In the genomic region with DNA sequence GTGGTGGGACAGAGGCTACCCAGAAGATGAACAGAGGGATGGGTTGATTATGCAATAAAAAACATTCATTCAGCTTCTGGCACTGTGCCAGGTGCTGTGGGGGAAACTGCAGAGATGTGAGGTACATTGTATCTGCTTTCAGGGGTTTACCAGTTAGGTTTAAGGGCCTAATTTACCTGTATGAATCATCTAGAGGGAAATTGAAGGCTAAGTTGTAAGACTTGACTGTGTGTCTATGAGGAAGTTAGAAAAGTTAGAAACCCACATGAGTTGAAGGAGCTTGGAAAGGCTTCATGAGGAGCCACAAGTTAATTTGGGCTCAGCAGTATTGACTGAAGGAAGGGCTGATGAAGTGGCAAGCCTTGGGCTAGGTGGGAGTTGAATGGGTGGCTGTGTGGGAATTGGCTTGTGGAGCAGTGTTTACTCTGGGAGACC, we compare ENCODE assay signal across 15 cellular contexts. TPM values are rescaled to one million over a fixed set of nuclear protein-coding genes. Genes with fewer than 3 reads are reported as not detected.
DNase-seq lines count a peak whose midpoint lies in the region; ATAC-seq, FAIRE-seq and TF ChIP-seq lines count a peak whose summit lies in the region.
"Had no signal": no experiment of that assay in that cellular context is flagged by ENCODE, and none has a peak within 500 bp of the region (broad histone marks: within the 10 kb centered on the region; RNA-seq: fewer than 3 reads in every experiment).

No MANE protein-coding gene starts in this region.

- no peaks in the 10 kb centered on the region for H3K9me1 ChIP-seq in K562 (ENCODE audit: control insufficient read depth, insufficient read depth, low read length)

- H3K4me2 ChIP-seq in K562 (ENCODE audit: insufficient read depth, low read length): no peak overlapping the region

- no peak for TF ChIP-seq CTCF in GM20000 (IDR thresholded peaks at IDR 0.05; ENCODE audit: extremely low read depth, missing control alignments)
- TF ChIP-seq CTCF in K562 (IDR thresholded peaks at IDR 0.05 in 2 of 3, conservative IDR thresholded peaks at IDR 0.05 in 1 of 3; ENCODE audit: insufficient read depth in 2 of 3, low read depth in 1 of 3, low read length in 3 of 3): no peak
- TF ChIP-seq CTCF in left lung (IDR thresholded peaks at IDR 0.05): no peak

- in situ Hi-C loops in K562 (cut with MboI): no loop called here

- no peak for FAIRE-seq in K562 (lab: Jason Lieb, UNC)

- no peak overlapping the region for H2AFZ ChIP-seq in K562 (ENCODE audit: low read depth, low read length)

- no peaks in the 10 kb centered on the region for H4K20me1 ChIP-seq in K562 (replicated peaks; ENCODE audit: control insufficient read depth, insufficient read depth, low read length)

- no peak for TF ChIP-seq EP300 in K562 (IDR thresholded peaks at IDR 0.05; ENCODE audit: low read length)

- ATAC-seq in HG03108 (IDR thresholded peaks at IDR 0.05; ENCODE audit: unreplicated experiment) (peak; percentile 70), K562 (no peak), left lung (no peak)
- ATAC-seq: gastrocnemius medialis had no signal

- no peak for TF ChIP-seq RAD21 in K562 (CRISPR knock-in tag; conservative IDR thresholded peaks at IDR 0.05 in 1 of 2, IDR thresholded peaks at IDR 0.05 in 1 of 2)

- no TSS peak for BruUV-seq in K562 (replicated peaks; lab: Mats Ljungman, UMichigan)

- CTCF ChIA-PET in K562 (lab: Yijun Ruan, JAX; ENCODE audit: low intra/inter-chr PET ratio): no interaction called here

- H3K36me3 ChIP-seq in K562 (ENCODE audit: control insufficient read depth, insufficient read depth, low read length) (no peaks in the 10 kb centered on the region), left lung (no peaks in the 10 kb centered on the region)
- H3K36me3 ChIP-seq: gastrocnemius medialis had no signal

- peak; percentile 54 for DNase-seq in SKM-1 treated with dmso at 0.1 percent for 144 hours (lab: John Stamatoyannopoulos, UW; ENCODE audit: unreplicated experiment)
- DNase-seq in SKM-1 (lab: John Stamatoyannopoulos, UW; ENCODE audit: unreplicated experiment): no peak
- DNase-seq in GM20000 (ENCODE audit: low spot score): peak; percentile 19
- no peak for DNase-seq in K562 (ENCODE audit: extremely low read depth in 1 of 4, low spot score in 3 of 4)
- no peak for DNase-seq in left lung
- no peak for DNase-seq in DMS79 treated with DMSO at 0.1 percent for 48 hours (lab: John Stamatoyannopoulos, UW)
- no peak for DNase-seq in NCI-H82 (lab: John Stamatoyannopoulos, UW)
- DNase-seq: ACHN; activated CD8-positive, alpha-beta memory T cell treated with anti-CD3 and anti-CD28 coated beads, Interleukin-2, amount 50 U/mL, for 4 hours; gastrocnemius medialis; midbrain; NCI-H1930 had no signal

- no peak for TF ChIP-seq POLR2A in K562 (conservative IDR thresholded peaks at IDR 0.05)

- no peaks in the 10 kb centered on the region for H3K79me2 ChIP-seq in K562 (ENCODE audit: control insufficient read depth, insufficient read depth, low read length)

- intact Hi-C loops in K562 (cut with micrococcal nuclease) (loop anchor here (10.0 kb wide), 2 partner anchors 225 to 725 kb away; no protein-coding TSS in a partner anchor), left lung (cut with DNase I) (no loop called here)

- H3K27me3 ChIP-seq in K562 (ENCODE audit: control insufficient read depth in 2 of 2, insufficient read depth in 2 of 2, low read length in 2 of 2): peaks cover 0 to under 1% of the 10 kb centered on the region in 2 experiments; a peak in 1 of 5 replicates
- H3K27me3 ChIP-seq in left lung: no peaks in the 10 kb centered on the region
- H3K27me3 ChIP-seq: gastrocnemius medialis had no signal

- H3K4me1 ChIP-seq in K562 (replicated peaks in 1 of 2; ENCODE audit: control insufficient read depth in 2 of 2, insufficient read depth in 2 of 2, low read length in 2 of 2) (no peaks in the 10 kb centered on the region), left lung (no peaks in the 10 kb centered on the region)
- H3K4me1 ChIP-seq: gastrocnemius medialis had no signal

- POLR2A ChIA-PET in K562 (lab: Yijun Ruan, JAX): interaction anchor here (0.5 kb wide), 1 partner anchor 340 kb away, joined by 3 read pairs; no protein-coding TSS in a partner anchor

- no peak overlapping the region for H3K4me3 ChIP-seq in K562
- no peak overlapping the region for H3K4me3 ChIP-seq in left lung
- H3K4me3 ChIP-seq: gastrocnemius medialis, SK-N-MC had no signal

- H3K27ac ChIP-seq in K562 (ENCODE audit: extremely low read depth, low read depth, low read length) (no peak overlapping the region), left lung (no peak overlapping the region)
- H3K27ac ChIP-seq: gastrocnemius medialis, SK-N-MC had no signal

- H3K9ac ChIP-seq in K562 (ENCODE audit: insufficient read depth in 1 of 2, low read depth in 2 of 2, low read length in 2 of 2): no peak overlapping the region

- H3K9me3 ChIP-seq in K562 (replicated peaks; ENCODE audit: control insufficient read depth, insufficient read depth, low read depth, low read length) (no peaks in the 10 kb centered on the region), left lung (no peaks in the 10 kb centered on the region)
- H3K9me3 ChIP-seq: gastrocnemius medialis had no signal

TF ChIP-seq in K562, 482 proteins besides CTCF, POLR2A, EP300 and RAD21 (continues in another document):
- TF ChIP-seq CTBP1 (IDR thresholded peaks at IDR 0.05; ENCODE audit: borderline replicate concordance): no peak
- TF ChIP-seq POLR3G (IDR thresholded peaks at IDR 0.05; ENCODE audit: extremely low read depth, insufficient read length, insufficient replicate concordance): no peak
- TF ChIP-seq, protein P1, sequence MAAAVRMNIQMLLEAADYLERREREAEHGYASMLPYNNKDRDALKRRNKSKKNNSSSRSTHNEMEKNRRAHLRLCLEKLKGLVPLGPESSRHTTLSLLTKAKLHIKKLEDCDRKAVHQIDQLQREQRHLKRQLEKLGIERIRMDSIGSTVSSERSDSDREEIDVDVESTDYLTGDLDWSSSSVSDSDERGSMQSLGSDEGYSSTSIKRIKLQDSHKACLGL (CRISPR knock-in tag; IDR thresholded peaks at IDR 0.05; ENCODE audit: borderline replicate concordance, poor library complexity, severe bottlenecking): no peak
- no peak for TF ChIP-seq ZNF143 (CRISPR knock-in tag; IDR thresholded peaks at IDR 0.05)
- TF ChIP-seq, protein P2, sequence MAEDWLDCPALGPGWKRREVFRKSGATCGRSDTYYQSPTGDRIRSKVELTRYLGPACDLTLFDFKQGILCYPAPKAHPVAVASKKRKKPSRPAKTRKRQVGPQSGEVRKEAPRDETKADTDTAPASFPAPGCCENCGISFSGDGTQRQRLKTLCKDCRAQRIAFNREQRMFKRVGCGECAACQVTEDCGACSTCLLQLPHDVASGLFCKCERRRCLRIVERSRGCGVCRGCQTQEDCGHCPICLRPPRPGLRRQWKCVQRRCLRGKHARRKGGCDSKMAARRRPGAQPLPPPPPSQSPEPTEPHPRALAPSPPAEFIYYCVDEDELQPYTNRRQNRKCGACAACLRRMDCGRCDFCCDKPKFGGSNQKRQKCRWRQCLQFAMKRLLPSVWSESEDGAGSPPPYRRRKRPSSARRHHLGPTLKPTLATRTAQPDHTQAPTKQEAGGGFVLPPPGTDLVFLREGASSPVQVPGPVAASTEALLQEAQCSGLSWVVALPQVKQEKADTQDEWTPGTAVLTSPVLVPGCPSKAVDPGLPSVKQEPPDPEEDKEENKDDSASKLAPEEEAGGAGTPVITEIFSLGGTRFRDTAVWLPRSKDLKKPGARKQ (CRISPR knock-in tag; IDR thresholded peaks at IDR 0.05): no peak
- no peak for TF ChIP-seq XRCC5 (IDR thresholded peaks at IDR 0.05; ENCODE audit: low read depth, low read length)
- no peak for TF ChIP-seq HNRNPUL1 (IDR thresholded peaks at IDR 0.05; ENCODE audit: low read length)
- TF ChIP-seq SP2 (IDR thresholded peaks at IDR 0.05; ENCODE audit: extremely low read depth, low read depth, low read length, poor library complexity, severe bottlenecking): no peak
- peak; percentile 97 for TF ChIP-seq NFIC (IDR thresholded peaks at IDR 0.05)

RNA-seq across cellular contexts. Expression of a gene that starts 36.7 kb away (rescaled TPM):
- not detected in 2 replicates for total RNA-seq in K562 (2011; cell fraction: chromatin; rRNA removed; ENCODE audit: low replicate concordance)
- not detected in 2 replicates for total RNA-seq in K562 (2011; cell fraction: nucleolus; rRNA removed)
- not detected in 2 replicates for total RNA-seq in K562 (2011; cell fraction: nucleoplasm; rRNA removed)
- total RNA-seq in K562 (2014; rRNA removed): not detected in 2 replicates
- total RNA-seq in K562 (2014; rRNA removed; fragmentation: Illumina TruSeq; extraction: Trizol): not detected in 2 replicates
- not detected in 2 replicates for total RNA-seq in K562 (2015; rRNA removed; fragmentation: Illumina TruSeq; extraction: Trizol)
- not detected in 2 replicates for total RNA-seq in K562 (2021)
- polyA plus RNA-seq in K562 (2011; rRNA removed): not detected in 2 replicates
- not detected in 2 replicates for polyA plus RNA-seq in K562 (2011; cell fraction: cytosol; rRNA removed)
- polyA plus RNA-seq in K562 (2011; cell fraction: nucleus; rRNA removed): not detected in 2 replicates
- polyA plus RNA-seq in K562 (2012): not detected in 2 replicates
- not detected in 2 replicates for polyA plus RNA-seq in K562 (2014; fragmentation: Illumina TruSeq; extraction: Trizol)
- polyA plus RNA-seq in K562 (2014; fragmentation: Nextera tagmentation; extraction: Ambion mirVana): not detected
- polyA plus RNA-seq in K562 (2014; rRNA removed): not detected in 2 replicates
- not detected in 2 replicates for polyA minus RNA-seq in K562 (2011; rRNA and poly(A)+ RNA removed)
- not detected in 2 replicates for polyA minus RNA-seq in K562 (2011; cell fraction: cytosol; rRNA and poly(A)+ RNA removed)
- polyA minus RNA-seq in K562 (2011; cell fraction: nucleus; rRNA and poly(A)+ RNA removed): not detected in 2 replicates
- total RNA-seq in left lung: under 1 TPM; 0.26 to 0.89 TPM
- total RNA-seq: gastrocnemius medialis, skeletal muscle tissue had no signal

RNA-seq across cellular contexts. Expression of a gene that starts 54.2 kb away (rescaled TPM):
- total RNA-seq in K562 (2011; cell fraction: chromatin; rRNA removed; ENCODE audit: low replicate concordance): 9.9 and 28.2 TPM in 2 replicates
- total RNA-seq in K562 (2011; cell fraction: nucleolus; rRNA removed): 8.5 and 9.1 TPM in 2 replicates
- 22.7 and 45.6 TPM in 2 replicates for total RNA-seq in K562 (2011; cell fraction: nucleoplasm; rRNA removed)
- 91.6 and 175 TPM in 2 replicates for total RNA-seq in K562 (2014; rRNA removed)
- 91.6 and 104 TPM in 2 replicates for total RNA-seq in K562 (2014; rRNA removed; fragmentation: Illumina TruSeq; extraction: Trizol)
- total RNA-seq in K562 (2015; rRNA removed; fragmentation: Illumina TruSeq; extraction: Trizol): 109 and 133 TPM in 2 replicates
- 88.1 and 91.7 TPM in 2 replicates for total RNA-seq in K562 (2021)
- polyA plus RNA-seq in K562 (2011; rRNA removed): 112 and 150 TPM in 2 replicates
- 24.6 and 48.8 TPM in 2 replicates for polyA plus RNA-seq in K562 (2011; cell fraction: cytosol; rRNA removed)
- polyA plus RNA-seq in K562 (2011; cell fraction: nucleus; rRNA removed): 21.2 and 33.4 TPM in 2 replicates
- 180 and 182 TPM in 2 replicates for polyA plus RNA-seq in K562 (2012)
- polyA plus RNA-seq in K562 (2014; fragmentation: Illumina TruSeq; extraction: Trizol): 95.1 and 98.0 TPM in 2 replicates
- polyA plus RNA-seq in K562 (2014; fragmentation: Nextera tagmentation; extraction: Ambion mirVana): 10 to 100 TPM; 71.8 to 83.9 TPM
- polyA plus RNA-seq in K562 (2014; rRNA removed): 74.0 and 79.0 TPM in 2 replicates
- 54.9 and 62.4 TPM in 2 replicates for polyA minus RNA-seq in K562 (2011; rRNA and poly(A)+ RNA removed)
- 38.1 and 43.6 TPM in 2 replicates for polyA minus RNA-seq in K562 (2011; cell fraction: cytosol; rRNA and poly(A)+ RNA removed)
- polyA minus RNA-seq in K562 (2011; cell fraction: nucleus; rRNA and poly(A)+ RNA removed): 17.1 and 33.5 TPM in 2 replicates
- total RNA-seq in left lung: 100 to 1,000 TPM; 171 to 208 TPM

Comparison
In these comparisons a context has a peak if more than half of its experiments do, and no peak if none do; other contexts are left out.
1. DNase-seq: peak in SKM-1 treated with dmso at 0.1 percent for 144 hours (single experiment) and GM20000 (single experiment); none in SKM-1 (single experiment), K562 (0 of 4), left lung (0 of 2), DMS79 treated with DMSO at 0.1 percent for 48 hours (single experiment) and NCI-H82 (single experiment).